In the genomic region with DNA sequence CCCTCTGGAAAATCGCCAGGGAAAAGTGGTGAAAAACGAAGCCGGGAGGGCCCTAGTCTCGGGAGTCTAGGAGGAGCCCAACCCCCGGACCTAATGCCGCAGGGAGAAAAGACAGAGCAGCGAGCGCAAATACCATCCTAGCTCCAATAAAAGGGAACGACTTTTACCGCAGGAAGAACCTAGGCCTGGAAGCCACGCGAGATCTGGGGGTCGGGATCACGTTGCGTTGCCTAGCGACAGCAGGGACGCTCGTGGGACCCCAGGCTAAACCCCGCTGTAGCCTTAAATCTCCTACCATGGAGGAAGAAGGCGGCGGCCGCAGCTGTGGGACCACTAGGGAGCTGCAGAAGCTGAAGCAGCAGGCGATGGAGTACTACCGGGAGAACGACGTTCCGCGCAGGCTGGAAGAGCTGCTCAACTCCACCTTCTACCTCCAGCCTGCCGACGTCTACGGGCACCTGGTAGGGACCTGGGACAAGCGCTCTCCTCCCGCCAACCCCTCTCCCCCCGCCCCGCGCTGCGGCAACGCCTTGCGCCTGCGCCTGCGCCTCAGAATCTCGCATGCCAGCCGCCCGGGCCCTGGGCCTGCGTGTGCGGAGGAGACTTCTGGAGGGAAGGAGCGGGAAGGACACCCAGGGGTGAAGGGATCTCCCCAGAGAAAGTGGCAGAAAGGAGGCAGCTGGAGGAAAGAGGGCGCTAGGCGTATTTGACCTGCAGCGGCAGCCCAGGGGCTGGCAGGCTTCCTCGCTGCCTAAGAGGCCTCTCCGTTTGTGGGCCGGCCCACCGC, we compare ENCODE assay signal across 9 cellular contexts. TPM values are rescaled to one million over a fixed set of nuclear protein-coding genes. Genes with fewer than 3 reads are reported as not detected.
DNase-seq lines count a peak whose midpoint lies in the region; ATAC-seq and TF ChIP-seq lines count a peak whose summit lies in the region.
"Had no signal": no experiment of that assay in that cellular context is flagged by ENCODE, and none has a peak within 500 bp of the region (broad histone marks: within the 10 kb centered on the region; RNA-seq: fewer than 3 reads in every experiment).

A gene with protein sequence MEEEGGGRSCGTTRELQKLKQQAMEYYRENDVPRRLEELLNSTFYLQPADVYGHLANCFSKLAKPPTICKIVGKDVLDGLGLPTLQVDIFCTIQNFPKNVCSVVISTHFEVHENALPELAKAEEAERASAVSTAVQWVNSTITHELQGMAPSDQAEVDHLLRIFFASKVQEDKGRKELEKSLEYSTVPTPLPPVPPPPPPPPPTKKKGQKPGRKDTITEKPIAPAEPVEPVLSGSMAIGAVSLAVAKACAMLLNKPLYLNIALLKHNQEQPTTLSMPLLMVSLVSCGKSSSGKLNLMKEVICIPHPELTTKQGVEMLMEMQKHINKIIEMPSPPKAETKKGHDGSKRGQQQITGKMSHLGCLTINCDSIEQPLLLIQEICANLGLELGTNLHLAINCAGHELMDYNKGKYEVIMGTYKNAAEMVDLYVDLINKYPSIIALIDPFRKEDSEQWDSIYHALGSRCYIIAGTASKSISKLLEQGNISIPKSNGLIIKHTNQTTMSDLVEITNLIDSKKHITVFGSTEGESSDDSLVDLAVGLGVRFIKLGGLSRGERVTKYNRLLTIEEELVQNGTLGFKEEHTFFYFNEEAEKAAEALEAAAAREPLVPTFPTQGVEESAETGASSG (plus strand): TSS at position 229 of the 787 bp plus-strand sequence. CDS start 68 bp downstream, at position 297.

- H3K27me3 ChIP-seq in Panc1 (ENCODE audit: control insufficient read depth, insufficient read depth, low read length), result no peaks in the 10 kb centered on the region

- TSS peak; percentile 85 for BruUV-seq in Panc1 (replicated peaks; lab: Mats Ljungman, UMichigan)

- in situ Hi-C loops in Panc1 (cut with HindIII; ENCODE audit: low pct_unique_long_range_greater_than_20kb, low sequenced_read_pairs), result no loop called here

- no peaks in the 10 kb centered on the region for H3K9me3 ChIP-seq in Panc1 (ENCODE audit: control insufficient read depth, insufficient read depth, low read depth, low read length)

- DNase-seq in DMS53 (lab: John Stamatoyannopoulos, UW) (peak; percentile 94), Panc1 (ENCODE audit: low read depth, low spot score) (peak; percentile 79), cardiac fibroblast (ENCODE audit: low read depth in 2 of 2) (peak; percentile 56 to 79), iPS-NIHi11 (ENCODE audit: low spot score) (peak; percentile 95), skeletal muscle cell (ENCODE audit: low read depth) (peak; percentile 30), MV-4-11 (lab: John Stamatoyannopoulos, UW) (no peak)

- peaks cover 5% of the 10 kb centered on the region; the same call in 1 of the 2 replicates for H3K36me3 ChIP-seq in Panc1 (ENCODE audit: control insufficient read depth, insufficient read depth, low read length)

- peak within 1 kb of the TSS; percentile 79 to 84 for H3K4me3 ChIP-seq in Panc1 (ENCODE audit: low read depth in 2 of 2, low read length in 2 of 2)
- H3K4me3 ChIP-seq in cardiac fibroblast (replicated peaks in 1 of 2; ENCODE audit: low read depth in 2 of 2, low read length in 2 of 2), result peak within 1 kb of the TSS; percentile 59 to 67
- peak within 1 kb of the TSS; percentile 61 for H3K4me3 ChIP-seq in skeletal muscle cell (ENCODE audit: low read depth, low read length)

- CTCF ChIA-PET in Panc1 (lab: Charles Lee), result no interaction called here

- intact Hi-C loops in Panc1 (cut with micrococcal nuclease; ENCODE audit: unreplicated experiment), result no loop called here

- H3K4me1 ChIP-seq in Panc1 (ENCODE audit: control insufficient read depth, insufficient read depth, low read length), result peaks cover 9% of the 10 kb centered on the region

- POLR2A ChIA-PET in Panc1 (lab: Charles Lee), result interaction anchor here (0.6 to 1.4 kb wide), 4 partner anchors 9 to 326 kb away, joined by 3 to 7 read pairs (median 4); no protein-coding TSS in a partner anchor

- H3K27ac ChIP-seq in Panc1 (ENCODE audit: low read length), result peak within 1 kb of the TSS; percentile 93

- ATAC-seq in GM19467 (IDR thresholded peaks at IDR 0.05; ENCODE audit: unreplicated experiment), result peak; percentile 51
- ATAC-seq in HG03571 (IDR thresholded peaks at IDR 0.05; ENCODE audit: unreplicated experiment), result peak; percentile 49
- peak; percentile 96 for ATAC-seq in Panc1

- TF ChIP-seq CTCF in Panc1 (IDR thresholded peaks at IDR 0.05) (no peak), cardiac fibroblast (IDR thresholded peaks at IDR 0.05; ENCODE audit: low read depth, low read length) (no peak)

RNA-seq across cellular contexts. Expression of the gene that starts here (rescaled TPM):
- total RNA-seq in Panc1 (2021; ENCODE audit: unreplicated experiment), result 0.15 TPM
- polyA plus RNA-seq in Panc1 (2012; ENCODE audit: insufficient read length), result 3.5 TPM
- total RNA-seq: activated naive CD4-positive, alpha-beta T cell treated with anti-CD3 and anti-CD28 coated beads, Interleukin-2, amount 50 U/mL, for 72 hours had no signal
